7 cellular contexts compared by ENCODE assay signal in the genomic region with DNA sequence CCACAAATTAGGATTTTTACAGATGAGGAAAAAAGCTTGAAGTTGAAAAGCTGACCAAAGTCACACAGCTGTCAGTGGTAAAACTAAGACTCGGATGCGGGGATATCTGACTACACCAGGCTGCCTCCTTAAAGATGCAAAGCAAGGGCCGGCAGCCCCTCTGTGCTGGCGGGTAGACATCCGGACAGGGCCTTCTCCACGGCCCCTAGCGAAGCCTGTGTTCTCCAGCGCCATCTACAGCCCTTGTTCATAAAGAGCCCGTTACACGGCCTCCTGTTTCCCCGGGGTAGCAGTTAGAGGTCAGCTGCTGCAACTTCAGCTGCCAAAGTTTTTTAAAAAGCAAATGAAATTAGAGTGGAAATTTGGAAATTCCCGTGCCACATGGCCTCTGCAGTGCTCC.
A peak's percentile ranks its signal among the peaks of the same experiment; 100 is the strongest.
DNase-seq lines count a peak whose midpoint lies in the region; ATAC-seq and TF ChIP-seq lines count a peak whose summit lies in the region.

No MANE protein-coding gene starts in this region.

- POLR2A ChIA-PET in GM10248 (lab: Yijun Ruan, JAX): no interaction called here

- H3K9me3 ChIP-seq in parathyroid adenoma (ENCODE audit: control insufficient read depth, low read length): no peaks in the 10 kb centered on the region

- H3K4me3 ChIP-seq in parathyroid adenoma (ENCODE audit: low read depth, low read length): no peak overlapping the region

- H2AFZ ChIP-seq in parathyroid adenoma: no peak overlapping the region

- H3K9ac ChIP-seq in parathyroid adenoma: no peak overlapping the region

- peak; percentile 50 for TF ChIP-seq CTCF in GM10248 (IDR thresholded peaks at IDR 0.05; ENCODE audit: control extremely low read depth, extremely low read depth, low read depth, missing control alignments)
- TF ChIP-seq CTCF in parathyroid adenoma (IDR thresholded peaks at IDR 0.05): peak; percentile 27
- no peak for TF ChIP-seq CTCF in omental fat pad (IDR thresholded peaks at IDR 0.05)

- no peaks in the 10 kb centered on the region for H3K4me1 ChIP-seq in parathyroid adenoma

- H3K36me3 ChIP-seq in parathyroid adenoma (ENCODE audit: control insufficient read depth, insufficient read depth, low read length): no peaks in the 10 kb centered on the region

- H3K27me3 ChIP-seq in parathyroid adenoma (ENCODE audit: control insufficient read depth, insufficient read depth, low read length): no peaks in the 10 kb centered on the region

- CTCF ChIA-PET in GM10248 (lab: Yijun Ruan, JAX): interaction anchor here (1.9 kb wide), 2 partner anchors 9 to 15 kb away, joined by 5 to 12 read pairs; no protein-coding TSS in a partner anchor

- H3K4me2 ChIP-seq in parathyroid adenoma (ENCODE audit: low read length): no peak overlapping the region

- ATAC-seq in GM19463 (IDR thresholded peaks at IDR 0.05; ENCODE audit: unreplicated experiment) (peak; percentile 99), HG03354 (IDR thresholded peaks at IDR 0.05; ENCODE audit: poor library complexity, severe bottlenecking, unreplicated experiment) (peak; percentile 100), omental fat pad (ENCODE audit: low FRiP score) (no peak)

- DNase-seq in GM10248 (ENCODE audit: extremely low spot score) (peak; percentile 50), SK-MEL-5 (ENCODE audit: low read depth, low spot score) (peak; percentile 84), foreskin melanocyte (peak; percentile 50), omental fat pad (ENCODE audit: low spot score) (no peak)

- H3K27ac ChIP-seq in parathyroid adenoma: no peak overlapping the region

- H3K79me2 ChIP-seq in parathyroid adenoma: no peaks in the 10 kb centered on the region

- in situ Hi-C loops in SK-MEL-5 (cut with HindIII; ENCODE audit: low pct_unique_long_range_greater_than_20kb, low sequenced_read_pairs): no loop called here

Comparison
In these comparisons a context has a peak if more than half of its experiments do, and no peak if none do; other contexts are left out.
1. CTCF ChIP-seq: peak in GM10248 (single experiment) and parathyroid adenoma (single experiment); none in omental fat pad (0 of 3).